Comparison of ENCODE assay signal across 1 cellular context in the genomic region with DNA sequence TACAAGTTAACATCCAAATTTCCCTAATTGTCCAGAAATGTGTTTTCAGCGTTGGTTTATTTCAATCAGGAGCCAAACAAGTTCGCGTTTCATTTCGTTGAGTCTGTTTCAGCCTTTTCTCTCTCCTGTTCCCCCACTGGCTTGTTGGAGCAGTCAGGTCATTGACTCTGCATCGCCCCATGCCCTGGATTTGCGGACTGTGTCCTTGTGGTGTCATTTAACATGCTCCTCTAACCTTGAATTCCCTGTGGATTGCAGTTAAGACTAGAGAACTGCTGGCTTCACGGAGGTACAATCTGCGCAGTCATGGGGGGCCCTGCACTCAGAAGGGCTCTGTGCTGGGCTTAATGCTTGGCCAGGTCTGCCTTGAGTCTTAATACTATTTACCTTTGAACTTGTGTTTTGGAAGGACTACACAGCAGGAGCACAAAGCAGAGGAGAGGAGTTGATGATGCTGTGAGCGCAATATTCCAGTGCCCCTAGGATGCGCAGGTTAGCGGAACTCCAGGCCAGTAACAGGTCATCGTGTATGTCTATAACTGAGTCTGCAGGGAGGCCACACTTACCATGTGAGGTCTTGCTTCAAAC.
A peak's percentile ranks its signal among the peaks of the same experiment; 100 is the strongest.
TF ChIP-seq lines count a peak whose summit lies in the region.

No MANE protein-coding gene starts in this region.

TF ChIP-seq in HepG2, 621 proteins besides CTCF, POLR2A, EP300 and RAD21 (continued from another document):
- TF ChIP-seq MAX (IDR thresholded peaks at IDR 0.05) (no peak), EED (CRISPR knock-in tag; IDR thresholded peaks at IDR 0.05) (no peak), MAFK (conservative IDR thresholded peaks at IDR 0.05 in 1 of 2, IDR thresholded peaks at IDR 0.05 in 1 of 2; ENCODE audit: low read length in 2 of 2) (no peak), POLR2AphosphoS5 (IDR thresholded peaks at IDR 0.05; ENCODE audit: low read depth, low read length) (no peak), ZNF761 (CRISPR knock-in tag; conservative IDR thresholded peaks at IDR 0.05) (no peak), ZMYM3 (CRISPR knock-in tag; IDR thresholded peaks at IDR 0.05) (peak; percentile 45; the same call in 1 of the 2 replicates), ZNF512B (CRISPR knock-in tag; IDR thresholded peaks at IDR 0.05; ENCODE audit: borderline replicate concordance) (0 out of 2 replicates have a peak, but pooled peaks have one; percentile 70), ESRRA (CRISPR knock-in tag; IDR thresholded peaks at IDR 0.05; ENCODE audit: low read depth) (peak; percentile 78; the same call in 1 of the 2 replicates), SETDB1 (CRISPR knock-in tag; IDR thresholded peaks at IDR 0.05; ENCODE audit: borderline replicate concordance) (peak; percentile 65; the same call in 1 of the 2 replicates), ATM (IDR thresholded peaks at IDR 0.05; ENCODE audit: borderline replicate concordance) (no peak), AHR (CRISPR knock-in tag; IDR thresholded peaks at IDR 0.05) (no peak), ZNF556 (CRISPR knock-in tag; IDR thresholded peaks at IDR 0.05; ENCODE audit: borderline replicate concordance) (no peak), ZNF572 (CRISPR knock-in tag; IDR thresholded peaks at IDR 0.05) (0 out of 2 replicates have a peak, but pooled peaks have one; percentile 24), ZNF280D (CRISPR knock-in tag; IDR thresholded peaks at IDR 0.05) (0 out of 2 replicates have a peak, but pooled peaks have one; percentile 33), ZNF629 (CRISPR knock-in tag; conservative IDR thresholded peaks at IDR 0.05) (peak; percentile 56), ZNF562 (CRISPR knock-in tag; IDR thresholded peaks at IDR 0.05; ENCODE audit: borderline replicate concordance) (no peak), ZNF484 (CRISPR knock-in tag; IDR thresholded peaks at IDR 0.05; ENCODE audit: borderline replicate concordance, low read depth) (peak; percentile 96), SIX4 (CRISPR knock-in tag; IDR thresholded peaks at IDR 0.05) (no peak), SMARCC2 (IDR thresholded peaks at IDR 0.05) (no peak), MAZ (IDR thresholded peaks at IDR 0.05; ENCODE audit: borderline replicate concordance, low read depth, low read length) (no peak), MAZ (CRISPR knock-in tag; IDR thresholded peaks at IDR 0.05; ENCODE audit: low read depth) (no peak), ZNF501 (CRISPR knock-in tag; IDR thresholded peaks at IDR 0.05) (peak; percentile 51; the same call in 1 of the 2 replicates)
- TF ChIP-seq, protein P1, sequence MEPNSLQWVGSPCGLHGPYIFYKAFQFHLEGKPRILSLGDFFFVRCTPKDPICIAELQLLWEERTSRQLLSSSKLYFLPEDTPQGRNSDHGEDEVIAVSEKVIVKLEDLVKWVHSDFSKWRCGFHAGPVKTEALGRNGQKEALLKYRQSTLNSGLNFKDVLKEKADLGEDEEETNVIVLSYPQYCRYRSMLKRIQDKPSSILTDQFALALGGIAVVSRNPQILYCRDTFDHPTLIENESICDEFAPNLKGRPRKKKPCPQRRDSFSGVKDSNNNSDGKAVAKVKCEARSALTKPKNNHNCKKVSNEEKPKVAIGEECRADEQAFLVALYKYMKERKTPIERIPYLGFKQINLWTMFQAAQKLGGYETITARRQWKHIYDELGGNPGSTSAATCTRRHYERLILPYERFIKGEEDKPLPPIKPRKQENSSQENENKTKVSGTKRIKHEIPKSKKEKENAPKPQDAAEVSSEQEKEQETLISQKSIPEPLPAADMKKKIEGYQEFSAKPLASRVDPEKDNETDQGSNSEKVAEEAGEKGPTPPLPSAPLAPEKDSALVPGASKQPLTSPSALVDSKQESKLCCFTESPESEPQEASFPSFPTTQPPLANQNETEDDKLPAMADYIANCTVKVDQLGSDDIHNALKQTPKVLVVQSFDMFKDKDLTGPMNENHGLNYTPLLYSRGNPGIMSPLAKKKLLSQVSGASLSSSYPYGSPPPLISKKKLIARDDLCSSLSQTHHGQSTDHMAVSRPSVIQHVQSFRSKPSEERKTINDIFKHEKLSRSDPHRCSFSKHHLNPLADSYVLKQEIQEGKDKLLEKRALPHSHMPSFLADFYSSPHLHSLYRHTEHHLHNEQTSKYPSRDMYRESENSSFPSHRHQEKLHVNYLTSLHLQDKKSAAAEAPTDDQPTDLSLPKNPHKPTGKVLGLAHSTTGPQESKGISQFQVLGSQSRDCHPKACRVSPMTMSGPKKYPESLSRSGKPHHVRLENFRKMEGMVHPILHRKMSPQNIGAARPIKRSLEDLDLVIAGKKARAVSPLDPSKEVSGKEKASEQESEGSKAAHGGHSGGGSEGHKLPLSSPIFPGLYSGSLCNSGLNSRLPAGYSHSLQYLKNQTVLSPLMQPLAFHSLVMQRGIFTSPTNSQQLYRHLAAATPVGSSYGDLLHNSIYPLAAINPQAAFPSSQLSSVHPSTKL (CRISPR knock-in tag; IDR thresholded peaks at IDR 0.05), result no peak
- TF ChIP-seq, protein P2, sequence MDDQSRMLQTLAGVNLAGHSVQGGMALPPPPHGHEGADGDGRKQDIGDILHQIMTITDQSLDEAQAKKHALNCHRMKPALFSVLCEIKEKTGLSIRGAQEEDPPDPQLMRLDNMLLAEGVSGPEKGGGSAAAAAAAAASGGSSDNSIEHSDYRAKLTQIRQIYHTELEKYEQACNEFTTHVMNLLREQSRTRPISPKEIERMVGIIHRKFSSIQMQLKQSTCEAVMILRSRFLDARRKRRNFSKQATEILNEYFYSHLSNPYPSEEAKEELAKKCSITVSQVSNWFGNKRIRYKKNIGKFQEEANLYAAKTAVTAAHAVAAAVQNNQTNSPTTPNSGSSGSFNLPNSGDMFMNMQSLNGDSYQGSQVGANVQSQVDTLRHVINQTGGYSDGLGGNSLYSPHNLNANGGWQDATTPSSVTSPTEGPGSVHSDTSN (CRISPR knock-in tag; IDR thresholded peaks at IDR 0.05; ENCODE audit: borderline replicate concordance), result no peak
